In genomic region chr12:123384994-123385376, GRCh38 we compare ENCODE assay signal across 9 cellular contexts. TPM values are rescaled to one million over a fixed set of nuclear protein-coding genes. Genes with fewer than 3 reads are reported as not detected.
A peak's percentile ranks its signal among the peaks of the same experiment; 100 is the strongest.
DNase-seq lines count a peak whose midpoint lies in the region; ATAC-seq and TF ChIP-seq lines count a peak whose summit lies in the region.
"Had no signal": no experiment of that assay in that cellular context is flagged by ENCODE, and none has a peak within 500 bp of the region (broad histone marks: within the 10 kb centered on the region; RNA-seq: fewer than 3 reads in every experiment).

No MANE protein-coding gene starts in this region.

- H4K20me1 ChIP-seq in mammary epithelial cell (ENCODE audit: insufficient read depth, low read length) = no peaks in the 10 kb centered on the region

- peak overlapping the region; percentile 88 for H2AFZ ChIP-seq in mammary epithelial cell (ENCODE audit: low read depth, low read length)

- H3K36me3 ChIP-seq in HUES6 (ENCODE audit: control insufficient read depth, insufficient read depth, low read length) (no peaks in the 10 kb centered on the region), mammary epithelial cell (ENCODE audit: insufficient read depth, low read length) (no peaks in the 10 kb centered on the region), mucosa of stomach (ENCODE audit: control insufficient read depth, insufficient read depth, low read length) (no peaks in the 10 kb centered on the region)
- H3K36me3 ChIP-seq: ascending aorta had no signal

- DNase-seq in AG09309 (ENCODE audit: low read depth) (no peak), mammary epithelial cell (peak; percentile 47), H4 (ENCODE audit: low spot score) (no peak), nucleus accumbens (lab: John Stamatoyannopoulos, UW) (no peak), COLO668 (lab: John Stamatoyannopoulos, UW; ENCODE audit: unreplicated experiment) (no peak)

- peak overlapping the region; percentile 98 for H3K4me2 ChIP-seq in mammary epithelial cell (ENCODE audit: insufficient read depth, low read depth, low read length)

- H3K27me3 ChIP-seq in HUES6 (ENCODE audit: control insufficient read depth, insufficient read depth, low read length) (no peaks in the 10 kb centered on the region), mammary epithelial cell (ENCODE audit: insufficient read depth, low read length) (no peaks in the 10 kb centered on the region), mucosa of stomach (ENCODE audit: control insufficient read depth, insufficient read depth, low read length) (no peaks in the 10 kb centered on the region)
- H3K27me3 ChIP-seq: ascending aorta had no signal

- intact Hi-C loops in mammary epithelial cell (cut with micrococcal nuclease) = loop anchor here (1.0 to 5.0 kb wide), 2 partner anchors 147 to 197 kb away; partner anchors contain the start of gene RILPL1

- H3K4me3 ChIP-seq in AG09309 (ENCODE audit: control insufficient read depth, low read depth, low read length) (peak overlapping the region; percentile 93), HUES6 (ENCODE audit: low read depth, low read length) (peak overlapping the region; percentile 89), mammary epithelial cell (replicated peaks in 1 of 3; ENCODE audit: insufficient read depth in 1 of 3, low read depth in 2 of 3, low read length in 3 of 3) (peak overlapping the region; percentile 89 to 92 (median 90)), mucosa of stomach (ENCODE audit: low read length) (no peak overlapping the region)

- BruUV-seq in mammary epithelial cell (replicated peaks; lab: Mats Ljungman, UMichigan) = no TSS peak

- no peak for ATAC-seq in GM19023 (IDR thresholded peaks at IDR 0.05; ENCODE audit: unreplicated experiment)

- no CpG with 5 or more reads among the region's 1 CpG for WGBS in mammary epithelial cell (ENCODE audit: low coverage, missing lambda C conversion rate)

- CTCF ChIA-PET in mammary epithelial cell (lab: Charles Lee; ENCODE audit: low non-redundant PET) = no interaction called here

- peaks cover 44% of the 10 kb centered on the region for H3K79me2 ChIP-seq in mammary epithelial cell (ENCODE audit: insufficient read depth, low read length)

- in situ Hi-C loops in mammary epithelial cell (cut with MboI; ENCODE audit: low sequenced_read_pairs in 2 of 2) = no loop called here

- H3K9me3 ChIP-seq in HUES6 (ENCODE audit: control insufficient read depth, insufficient read depth, low read depth, low read length) (no peaks in the 10 kb centered on the region), mammary epithelial cell (replicated peaks; ENCODE audit: insufficient read depth, low read length) (no peaks in the 10 kb centered on the region), mucosa of stomach (ENCODE audit: control insufficient read depth, low read length) (no peaks in the 10 kb centered on the region)
- H3K9me3 ChIP-seq: ascending aorta had no signal

- dilution Hi-C loops in mammary epithelial cell (cut with HindIII; ENCODE audit: low sequenced_read_pairs) = no loop called here

- H3K4me1 ChIP-seq in HUES6 (ENCODE audit: control insufficient read depth, insufficient read depth, low read length) (peaks cover 13% of the 10 kb centered on the region), mammary epithelial cell (ENCODE audit: insufficient read depth, low read length) (peaks cover 19% of the 10 kb centered on the region), mucosa of stomach (ENCODE audit: control insufficient read depth, insufficient read depth, low read length) (peaks cover 14% of the 10 kb centered on the region)

- peak; percentile 8 for TF ChIP-seq CTCF in AG09309 (IDR thresholded peaks at IDR 0.05; ENCODE audit: control insufficient read depth, insufficient read depth, low read depth, low read length, missing control alignments)
- TF ChIP-seq CTCF in mammary epithelial cell (conservative IDR thresholded peaks at IDR 0.05 in 1 of 2, IDR thresholded peaks at IDR 0.05 in 1 of 2; ENCODE audit: extremely low read depth in 1 of 2, insufficient read depth in 1 of 2, low read depth in 1 of 2, low read length in 2 of 2) = peak in 1 of 2 donors; percentile 13

- H3K27ac ChIP-seq in HUES6 (ENCODE audit: low read depth, low read length) (no peak overlapping the region), mammary epithelial cell (ENCODE audit: insufficient read depth, low read depth, low read length) (peak overlapping the region; percentile 67)

- peak overlapping the region; percentile 72 for H3K9ac ChIP-seq in HUES6 (ENCODE audit: low read length)
- H3K9ac ChIP-seq in mammary epithelial cell (ENCODE audit: insufficient read depth, low read length) = peak overlapping the region; percentile 46
- H3K9ac ChIP-seq in mucosa of stomach (ENCODE audit: low read length) = peak overlapping the region; percentile 64

RNA-seq across cellular contexts. Expression of gene KMT5A, which starts 1.1 kb away (rescaled TPM):
- total RNA-seq in mammary epithelial cell = 10 to 100 TPM; 43.0 to 76.3 TPM
- 33.9 TPM for polyA plus RNA-seq in mammary epithelial cell
- polyA minus RNA-seq in mammary epithelial cell = 33.5 TPM
- 28.4 and 34.0 TPM in 2 replicates for total RNA-seq in H4 (2014; rRNA removed; shearing (Covaris generic))

RNA-seq across cellular contexts. Expression of gene SBNO1, which starts 20.3 kb away (rescaled TPM):
- total RNA-seq in mammary epithelial cell = 10 to 100 TPM; 31.3 to 32.9 TPM
- 8.0 TPM for polyA plus RNA-seq in mammary epithelial cell
- 48.6 TPM for polyA minus RNA-seq in mammary epithelial cell
- 12.8 and 19.7 TPM in 2 replicates for total RNA-seq in H4 (2014; rRNA removed; shearing (Covaris generic))

RNA-seq across cellular contexts. Expression of gene RILPL2, which starts 51.5 kb away (rescaled TPM):
- total RNA-seq in mammary epithelial cell = 1 to 10 TPM; 1.7 to 4.1 TPM
- 3.3 TPM for polyA plus RNA-seq in mammary epithelial cell
- 5.7 TPM for polyA minus RNA-seq in mammary epithelial cell
- total RNA-seq in H4 (2014; rRNA removed; shearing (Covaris generic)) = 3.2 and 3.5 TPM in 2 replicates
